In the genomic region with DNA sequence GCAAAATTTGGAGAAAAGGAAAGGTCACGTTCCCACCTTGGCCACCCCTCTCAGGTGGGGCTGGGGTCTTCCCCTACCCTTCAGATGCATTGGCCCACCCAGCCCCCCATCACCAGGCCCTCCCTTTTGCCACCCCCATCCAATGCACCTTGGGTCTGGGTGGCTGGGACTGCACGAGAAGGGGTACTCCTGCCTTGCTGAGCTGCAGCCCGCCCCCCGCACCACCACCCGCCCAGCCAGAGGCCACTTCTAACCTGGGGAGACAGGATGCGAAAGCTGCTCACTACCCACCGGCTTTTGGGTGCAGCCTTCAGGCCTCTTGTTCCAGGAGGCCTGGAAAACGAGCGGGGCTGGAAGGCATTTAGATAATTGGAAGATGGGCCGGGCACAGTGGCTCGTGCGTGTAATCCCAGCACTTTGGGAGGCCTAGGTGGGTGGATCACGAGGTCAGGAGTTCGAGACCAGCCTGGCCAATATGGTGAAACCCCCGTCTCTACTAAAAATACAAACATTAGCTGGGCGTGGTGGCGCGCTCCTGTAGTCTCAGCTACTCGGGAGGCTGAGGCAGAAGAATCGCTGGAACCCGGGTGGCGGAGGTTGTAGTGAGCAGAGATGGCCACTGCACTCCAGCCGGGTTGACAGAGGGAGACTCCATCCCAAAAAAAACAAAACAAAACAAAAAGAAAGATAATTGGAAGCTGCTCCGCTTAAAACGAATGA, we compare ENCODE assay signal across 7 cellular contexts. TPM values are rescaled to one million over a fixed set of nuclear protein-coding genes. Genes with fewer than 3 reads are reported as not detected.
DNase-seq lines count a peak whose midpoint lies in the region; ATAC-seq and TF ChIP-seq lines count a peak whose summit lies in the region.

No MANE protein-coding gene starts in this region.

- H3K36me3 Mint-ChIP-seq in activated naive CD8-positive, alpha-beta T cell, result no peaks in the 10 kb centered on the region

- H3K27me3 Mint-ChIP-seq in activated naive CD8-positive, alpha-beta T cell, result no peaks in the 10 kb centered on the region

- no peak overlapping the region for H3K9ac ChIP-seq in HUES64 (ENCODE audit: low read depth, low read length)

- H3K4me1 ChIP-seq in HUES64 (ENCODE audit: insufficient read depth, low read length), result peaks cover 28% of the 10 kb centered on the region
- H3K4me1 ChIP-seq in suprapubic skin, result peaks cover 49% of the 10 kb centered on the region

- DNase-seq in suprapubic skin (ENCODE audit: low spot score in 2 of 2) (peak in 1 of 2 donors; percentile 72), NCI-H1092 (lab: John Stamatoyannopoulos, UW) (no peak)

- ATAC-seq in GM18511 (IDR thresholded peaks at IDR 0.05; ENCODE audit: unreplicated experiment) (no peak), HG02623 (IDR thresholded peaks at IDR 0.05; ENCODE audit: unreplicated experiment) (no peak)

- no peaks in the 10 kb centered on the region for H3K9me3 Mint-ChIP-seq in activated naive CD8-positive, alpha-beta T cell (ENCODE audit: low read depth)

- TF ChIP-seq POLR2A in suprapubic skin (IDR thresholded peaks at IDR 0.05), result no peak

- H3K27ac ChIP-seq in HUES64 (ENCODE audit: low read depth, low read length), result no peak overlapping the region
- H3K27ac ChIP-seq in layer of hippocampus (ENCODE audit: low read depth, low read length), result peak overlapping the region; percentile 100
- H3K27ac ChIP-seq in suprapubic skin, result peak overlapping the region; percentile 94

- H3K4me3 ChIP-seq in HUES64 (ENCODE audit: low read length) (peak overlapping the region; percentile 75), suprapubic skin (peak overlapping the region; percentile 65)

- peaks cover 39% of the 10 kb centered on the region for H3K4me1 Mint-ChIP-seq in activated naive CD8-positive, alpha-beta T cell (ENCODE audit: low read depth)

- TF ChIP-seq EP300 in suprapubic skin (IDR thresholded peaks at IDR 0.05), result no peak

- H3K27me3 ChIP-seq in HUES64 (ENCODE audit: insufficient read depth, low read length) (peaks cover 10% of the 10 kb centered on the region; the same call in 1 of the 2 replicates), layer of hippocampus (ENCODE audit: control insufficient read depth, insufficient read depth, low read length) (no peaks in the 10 kb centered on the region), suprapubic skin (no peaks in the 10 kb centered on the region)

- WGBS in HUES64, result 87% methylated on average over 24 of the region's 25 CpGs
- 82% methylated on average over 22 of the region's 25 CpGs for WGBS in suprapubic skin

- H3K4me3 Mint-ChIP-seq in activated naive CD8-positive, alpha-beta T cell, result peak overlapping the region; percentile 91

- peak overlapping the region; percentile 94 for H3K27ac Mint-ChIP-seq in activated naive CD8-positive, alpha-beta T cell

- H3K36me3 ChIP-seq in HUES64 (ENCODE audit: insufficient read depth, low read length) (peaks cover 3% of the 10 kb centered on the region; the same call in 1 of the 2 replicates), suprapubic skin (peaks cover 4% of the 10 kb centered on the region)

- no peak for TF ChIP-seq CTCF in suprapubic skin (IDR thresholded peaks at IDR 0.05)

- H3K9me3 ChIP-seq in HUES64 (ENCODE audit: insufficient read depth, low read depth, low read length) (no peaks in the 10 kb centered on the region), suprapubic skin (no peaks in the 10 kb centered on the region)

RNA-seq across cellular contexts. Expression of gene CDC25B, which starts 1.2 kb away (rescaled TPM):
- polyA plus RNA-seq in HUES64 (2013, experiment 1 of 2), result 18.9 TPM
- 22.4 TPM for polyA plus RNA-seq in HUES64 (2013, experiment 2 of 2)
- total RNA-seq in suprapubic skin, result 10 to 100 TPM; 12.7 to 34.4 (median 23.3) TPM

RNA-seq across cellular contexts. Expression of gene CENPB, which starts 8.3 kb away (rescaled TPM):
- polyA plus RNA-seq in HUES64 (2013, experiment 1 of 2), result 43.4 TPM
- 42.6 TPM for polyA plus RNA-seq in HUES64 (2013, experiment 2 of 2)
- total RNA-seq in suprapubic skin, result 10 to 100 TPM; 57.0 to 81.4 (median 66.4) TPM

RNA-seq across cellular contexts. Expression of gene SPEF1, which starts 13.6 kb away (rescaled TPM):
- 0.45 TPM for polyA plus RNA-seq in HUES64 (2013, experiment 1 of 2)
- polyA plus RNA-seq in HUES64 (2013, experiment 2 of 2), result 0.38 TPM
- not detected for total RNA-seq in suprapubic skin

RNA-seq across cellular contexts. Expression of gene AP5S1, which starts 25.5 kb away (rescaled TPM):
- polyA plus RNA-seq in HUES64 (2013, experiment 1 of 2), result 3.4 TPM
- polyA plus RNA-seq in HUES64 (2013, experiment 2 of 2), result 3.0 TPM
- total RNA-seq in suprapubic skin, result 10 to 100 TPM in 3 of 4 donors, 1 to 10 TPM in 1; 7.7 to 18.3 (median 14.3) TPM

RNA-seq across cellular contexts. Expression of gene ADISSP, which starts 27.3 kb away (rescaled TPM):
- polyA plus RNA-seq in HUES64 (2013, experiment 1 of 2), result 78.0 TPM
- polyA plus RNA-seq in HUES64 (2013, experiment 2 of 2), result 81.8 TPM
- total RNA-seq in suprapubic skin, result 10 to 100 TPM in 3 of 4 donors, 1 to 10 TPM in 1; 8.4 to 20.3 (median 18.9) TPM
